Comparison of ENCODE assay signal across 2 cellular contexts in the genomic region with DNA sequence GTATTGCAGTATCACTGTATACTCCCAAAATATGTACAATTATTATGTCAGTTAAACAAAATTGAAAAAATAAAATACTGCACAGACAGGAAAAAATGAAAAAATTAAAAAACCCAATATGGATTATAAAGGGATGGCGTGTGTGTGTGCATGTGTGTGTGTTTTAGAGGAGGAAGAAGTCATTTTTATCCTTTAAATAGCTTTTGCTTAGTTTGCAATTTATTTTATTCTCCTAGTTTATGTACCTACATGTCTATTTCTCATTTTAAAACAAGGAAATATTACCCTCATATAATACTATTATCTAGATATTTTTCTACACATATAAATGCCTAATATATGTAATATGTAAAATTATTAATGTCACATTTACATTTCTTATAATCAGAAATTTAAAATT.
TF ChIP-seq lines count a peak whose summit lies in the region.

No MANE protein-coding gene starts in this region.

TF ChIP-seq in A549, 52 proteins besides CTCF, POLR2A, EP300 and RAD21:
- TF ChIP-seq MAFK (IDR thresholded peaks at IDR 0.05; ENCODE audit: partially characterized antibody) (peak; percentile 45), RCOR1 (IDR thresholded peaks at IDR 0.05; ENCODE audit: low read depth, low read length) (no peak)

TF ChIP-seq in IMR-90, 13 proteins besides CTCF, POLR2A, EP300 and RAD21:
- TF ChIP-seq USF2 (IDR thresholded peaks at IDR 0.05; ENCODE audit: low read depth, low read length) (no peak), MXI1 (IDR thresholded peaks at IDR 0.05; ENCODE audit: borderline replicate concordance, low read depth, low read length) (no peak), CEBPB (IDR thresholded peaks at IDR 0.05; ENCODE audit: low read depth, low read length) (no peak), FOS (IDR thresholded peaks at IDR 0.05; ENCODE audit: low read depth, low read length) (no peak), MAFK (IDR thresholded peaks at IDR 0.05; ENCODE audit: low read depth, low read length) (peak; percentile 52)
- TF ChIP-seq, protein P1, sequence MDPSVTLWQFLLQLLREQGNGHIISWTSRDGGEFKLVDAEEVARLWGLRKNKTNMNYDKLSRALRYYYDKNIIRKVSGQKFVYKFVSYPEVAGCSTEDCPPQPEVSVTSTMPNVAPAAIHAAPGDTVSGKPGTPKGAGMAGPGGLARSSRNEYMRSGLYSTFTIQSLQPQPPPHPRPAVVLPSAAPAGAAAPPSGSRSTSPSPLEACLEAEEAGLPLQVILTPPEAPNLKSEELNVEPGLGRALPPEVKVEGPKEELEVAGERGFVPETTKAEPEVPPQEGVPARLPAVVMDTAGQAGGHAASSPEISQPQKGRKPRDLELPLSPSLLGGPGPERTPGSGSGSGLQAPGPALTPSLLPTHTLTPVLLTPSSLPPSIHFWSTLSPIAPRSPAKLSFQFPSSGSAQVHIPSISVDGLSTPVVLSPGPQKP (IDR thresholded peaks at IDR 0.05; ENCODE audit: borderline replicate concordance, low read depth, low read length): no peak
